In genomic region chr6:26020983-26021349, GRCh38 we compare ENCODE assay signal across 8 cellular contexts. TPM values are rescaled to one million over a fixed set of nuclear protein-coding genes. Genes with fewer than 3 reads are reported as not detected.
DNase-seq lines count a peak whose midpoint lies in the region; ATAC-seq, FAIRE-seq and TF ChIP-seq lines count a peak whose summit lies in the region.

No MANE protein-coding gene starts in this region.

- H3K4me1 ChIP-seq in Peyer's patch (peaks cover 0 to 5% (median 2%) of the 10 kb centered on the region in 4 donors), ascending aorta (peaks cover 0 to 15% of the 10 kb centered on the region in 2 donors), iPS DF 6.9 (ENCODE audit: control insufficient read depth, insufficient read depth, low read length) (peaks cover 4% of the 10 kb centered on the region), gastrocnemius medialis (peaks cover 4 to 8% of the 10 kb centered on the region in 2 donors)

- H3K4me3 ChIP-seq in Peyer's patch (peak overlapping the region; percentile 56 to 69 (median 62)), ascending aorta (peak overlapping the region; percentile 74 to 75), iPS DF 6.9 (ENCODE audit: low read length) (peak overlapping the region; percentile 63; the same call in 1 of the 2 replicates), gastrocnemius medialis (peak overlapping the region; percentile 59 to 81 (median 74))

- intact Hi-C loops in ascending aorta (cut with DNase I): loop anchor here (1.0 to 10.0 kb wide), 5 partner anchors 196 to 1814 kb away; a partner anchor contains a TSS
- intact Hi-C loops in gastrocnemius medialis (cut with DNase I; ENCODE audit: low total_unique reads): loop anchor here (5.0 to 10.0 kb wide), 5 partner anchors 151 to 1874 kb away; partner anchors contain the start of gene ZNF184

- no peaks in the 10 kb centered on the region for H3K36me3 ChIP-seq in Peyer's patch
- no peaks in the 10 kb centered on the region for H3K36me3 ChIP-seq in ascending aorta
- no peaks in the 10 kb centered on the region for H3K36me3 ChIP-seq in iPS DF 6.9 (ENCODE audit: control insufficient read depth, insufficient read depth, low read length)
- H3K36me3 ChIP-seq in gastrocnemius medialis: no peaks in the 10 kb centered on the region

- WGBS in iPS DF 6.9 (ENCODE audit: insufficient coverage, insufficient read length): no CpG with 5 or more reads among the region's 23 CpGs

- H3K9me3 ChIP-seq in Peyer's patch (no peaks in the 10 kb centered on the region), ascending aorta (no peaks in the 10 kb centered on the region), iPS DF 6.9 (ENCODE audit: control insufficient read depth, insufficient read depth, low read length) (no peaks in the 10 kb centered on the region), gastrocnemius medialis (no peaks in the 10 kb centered on the region)

- DNase-seq in NCI-H1105 treated with DMSO at 0.1 percent for 48 hours (lab: John Stamatoyannopoulos, UW): peak; percentile 89
- DNase-seq in NCI-H1105 (lab: John Stamatoyannopoulos, UW): no peak
- peak; percentile 56 to 82 (median 74) for DNase-seq in Peyer's patch
- peak in 1 of 2 donors; percentile 89 for DNase-seq in ascending aorta (ENCODE audit: low spot score in 2 of 2)
- no peak for DNase-seq in iPS DF 6.9 (ENCODE audit: low read depth, low spot score)
- DNase-seq in gastrocnemius medialis: peak in 1 of 2 donors; percentile 30
- no peak for DNase-seq in GM12891 (ENCODE audit: insufficient read length, low spot score)

- no peaks in the 10 kb centered on the region for H3K27me3 ChIP-seq in Peyer's patch
- H3K27me3 ChIP-seq in ascending aorta: no peaks in the 10 kb centered on the region
- no peaks in the 10 kb centered on the region for H3K27me3 ChIP-seq in iPS DF 6.9 (ENCODE audit: control insufficient read depth, insufficient read depth, low read length)
- H3K27me3 ChIP-seq in gastrocnemius medialis: peaks cover 20 to 72% (median 53%) of the 10 kb centered on the region in 3 donors

- in situ Hi-C loops in gastrocnemius medialis (cut with MboI; ENCODE audit: low sequenced_read_pairs in 4 of 4): no loop called here

- ATAC-seq in HG02840 (IDR thresholded peaks at IDR 0.05; ENCODE audit: low FRiP score, unreplicated experiment): peak; percentile 2
- peak; percentile 14 to 19 for ATAC-seq in gastrocnemius medialis

- TF ChIP-seq CTCF in Peyer's patch (IDR thresholded peaks at IDR 0.05) (no peak), ascending aorta (IDR thresholded peaks at IDR 0.05) (no peak), gastrocnemius medialis (IDR thresholded peaks at IDR 0.05 in 4 of 5, conservative IDR thresholded peaks at IDR 0.05 in 1 of 5) (no peak)

- no peak for TF ChIP-seq POLR2A in Peyer's patch (IDR thresholded peaks at IDR 0.05)
- TF ChIP-seq POLR2A in gastrocnemius medialis (IDR thresholded peaks at IDR 0.05): no peak
- no peak for TF ChIP-seq POLR2A in GM12891 (IDR thresholded peaks at IDR 0.05; ENCODE audit: low read depth, low read length)

- H3K27ac ChIP-seq in Peyer's patch: peak overlapping the region; percentile 95 to 97 (median 96)
- peak overlapping the region; percentile 97 to 98 for H3K27ac ChIP-seq in ascending aorta
- no peak overlapping the region for H3K27ac ChIP-seq in iPS DF 6.9 (ENCODE audit: low read length)
- H3K27ac ChIP-seq in gastrocnemius medialis: peak overlapping the region; percentile 86 to 94 (median 89)

- FAIRE-seq in GM12891 (lab: Jason Lieb, UNC): no peak

TF ChIP-seq in GM12891, 5 proteins besides CTCF, POLR2A, EP300 and RAD21:
- no peak for TF ChIP-seq POU2F2 (IDR thresholded peaks at IDR 0.05; ENCODE audit: low read depth, low read length)
- no peak for TF ChIP-seq POLR2AphosphoS5 (IDR thresholded peaks at IDR 0.05; ENCODE audit: low read depth, low read length)
- no peak for TF ChIP-seq PAX5 (IDR thresholded peaks at IDR 0.05; ENCODE audit: insufficient read depth, low read length, severe bottlenecking)
- no peak for TF ChIP-seq SPI1 (IDR thresholded peaks at IDR 0.05; ENCODE audit: low read depth, low read length)
- no peak for TF ChIP-seq TAF1 (IDR thresholded peaks at IDR 0.05; ENCODE audit: low read depth, low read length)

RNA-seq across cellular contexts. Expression of gene TRIM38, which starts 58.4 kb away (rescaled TPM):
- 10 to 100 TPM; 15.3 to 24.8 (median 19.3) TPM for total RNA-seq in Peyer's patch
- 7.6 TPM for total RNA-seq in ascending aorta
- total RNA-seq in gastrocnemius medialis: 1 to 10 TPM; 2.2 to 6.7 (median 4.6) TPM
- 6.0 TPM for polyA plus RNA-seq in GM12891 (2012; ENCODE audit: low read depth, missing spikeins)

Comparison
In these comparisons a context has a peak if more than half of its experiments do, and no peak if none do; other contexts are left out.
1. DNase-seq: peak in NCI-H1105 treated with DMSO at 0.1 percent for 48 hours (single experiment) and Peyer's patch (3 of 3); none in NCI-H1105 (single experiment), iPS DF 6.9 (single experiment) and GM12891 (single experiment).
2. Peak in every context shown above with its lines, with median percentiles within 50 percentile points of each other: H3K4me3 ChIP-seq.